In genomic region chr10:99532687-99533495, GRCh38 we compare ENCODE assay signal across 9 cellular contexts. TPM values are rescaled to one million over a fixed set of nuclear protein-coding genes. Genes with fewer than 3 reads are reported as not detected.
DNase-seq lines count a peak whose midpoint lies in the region; ATAC-seq and TF ChIP-seq lines count a peak whose summit lies in the region.
"Had no signal": no experiment of that assay in that cellular context is flagged by ENCODE, and none has a peak within 500 bp of the region (broad histone marks: within the 10 kb centered on the region; RNA-seq: fewer than 3 reads in every experiment).

TSS of gene NKX2-3 (plus strand) at chr10:99532942. CDS start at chr10:99533132, 190 bp downstream.

- H3K27me3 ChIP-seq in muscle layer of duodenum (ENCODE audit: low read depth, low read length) (peaks cover 63% of the 10 kb centered on the region), aorta (ENCODE audit: control insufficient read depth in 1 of 2, insufficient read depth in 2 of 2, low read length in 1 of 2) (peaks cover 0 to 2% of the 10 kb centered on the region in 2 donors)

- intact Hi-C loops in aorta (cut with DNase I) = no loop called here

- peak; percentile 71 for DNase-seq in activated effector memory CD4-positive, alpha-beta T cell treated with anti-CD3 and anti-CD28 coated beads, Interleukin-2, amount 50 U/mL, for 16 hours
- no peak for DNase-seq in activated effector memory CD4-positive, alpha-beta T cell treated with Interleukin-2 at 50 U/mL for 16 hours
- peak; percentile 80 for DNase-seq in NB4 (ENCODE audit: low read depth)
- peak; percentile 30 to 36 for DNase-seq in cardiac fibroblast (ENCODE audit: low read depth in 2 of 2)
- DNase-seq in aorta = peak; percentile 78 to 79
- DNase-seq in amniotic stem cell (lab: John Stamatoyannopoulos, UW) = no peak
- no peak for DNase-seq in activated gamma-delta T cell (lab: John Stamatoyannopoulos, UW)

- peak within 1 kb of the TSS; percentile 80 for H3K27ac ChIP-seq in muscle layer of duodenum (ENCODE audit: low read length)
- no peak within 1 kb of the TSS for H3K27ac ChIP-seq in aorta (ENCODE audit: low read depth in 1 of 2, low read length in 2 of 2)
- H3K27ac ChIP-seq: skin epidermis had no signal

- H3K4me3 ChIP-seq in NB4 (ENCODE audit: low read depth, low read length) (no peak within 1 kb of the TSS), cardiac fibroblast (replicated peaks in 1 of 2; ENCODE audit: low read depth in 2 of 2, low read length in 2 of 2) (no peak within 1 kb of the TSS), muscle layer of duodenum (ENCODE audit: low read depth in 1 of 2, low read length in 2 of 2) (peak within 1 kb of the TSS; percentile 74 to 90), aorta (ENCODE audit: low read length in 2 of 2) (no peak within 1 kb of the TSS)

- TF ChIP-seq POLR2A in NB4 (IDR thresholded peaks at IDR 0.05; ENCODE audit: extremely low read depth, insufficient read length) = no peak

- ATAC-seq in aorta (ENCODE audit: low FRiP score) = peak; percentile 30

- TF ChIP-seq CTCF in NB4 (IDR thresholded peaks at IDR 0.05; ENCODE audit: low read depth, low read length) (no peak), cardiac fibroblast (IDR thresholded peaks at IDR 0.05; ENCODE audit: low read depth, low read length) (no peak)

- H3K4me1 ChIP-seq in muscle layer of duodenum (ENCODE audit: control insufficient read depth in 1 of 2, insufficient read depth in 2 of 2, low read length in 2 of 2) (peaks cover 3 to 21% of the 10 kb centered on the region in 2 donors), aorta (ENCODE audit: control insufficient read depth in 1 of 2, insufficient read depth in 2 of 2, low read length in 2 of 2) (no peaks in the 10 kb centered on the region)

- H3K9me3 ChIP-seq in muscle layer of duodenum (ENCODE audit: control insufficient read depth in 1 of 2, low read length in 2 of 2) (no peaks in the 10 kb centered on the region), aorta (ENCODE audit: control insufficient read depth, low read length) (peaks cover 1% of the 10 kb centered on the region)

- H3K36me3 ChIP-seq in muscle layer of duodenum (ENCODE audit: control insufficient read depth in 1 of 2, insufficient read depth in 2 of 2, low read length in 2 of 2) (no peaks in the 10 kb centered on the region), aorta (ENCODE audit: control insufficient read depth in 1 of 2, insufficient read depth in 2 of 2, low read length in 1 of 2) (no peaks in the 10 kb centered on the region)

- 4 to 5% methylated on average over 51 of the region's 51 CpGs for WGBS in aorta, 2 donors

RNA-seq across cellular contexts. Expression of gene NKX2-3, which starts in this region (rescaled TPM):
- under 1 TPM in 1 of 2 donors, not detected in 1; 0.60 TPM for total RNA-seq in aorta
- under 1 TPM; 0.05 to 0.50 TPM for polyA plus RNA-seq in aorta

Comparison
In these comparisons a context has a peak if more than half of its experiments do, and no peak if none do; other contexts are left out.
1. DNase-seq: peak in activated effector memory CD4-positive, alpha-beta T cell treated with anti-CD3 and anti-CD28 coated beads, Interleukin-2, amount 50 U/mL, for 16 hours (single experiment), NB4 (single experiment) and cardiac fibroblast (2 of 2); none in activated effector memory CD4-positive, alpha-beta T cell treated with Interleukin-2 at 50 U/mL for 16 hours (single experiment), amniotic stem cell (single experiment) and activated gamma-delta T cell (single experiment).
2. Peak in DNase-seq and ATAC-seq in aorta; RNA of the gene not detected or under 1 TPM.
3. H3K4me3 ChIP-seq: peak in muscle layer of duodenum (2 of 2); none in NB4 (single experiment), cardiac fibroblast (0 of 2) and aorta (0 of 2).